ENCODE assay signal across 1 cellular context in genomic region chr22:32536352-32536751, GRCh38.
TF ChIP-seq lines count a peak whose summit lies in the region.

No MANE protein-coding gene starts in this region.

TF ChIP-seq in K562, 482 proteins besides CTCF, POLR2A, EP300 and RAD21 (continued from another document):
- no peak for TF ChIP-seq GTF2B (IDR thresholded peaks at IDR 0.05; ENCODE audit: extremely low read depth, insufficient read length)
- TF ChIP-seq TFE3 (CRISPR knock-in tag; IDR thresholded peaks at IDR 0.05): peak; percentile 82
